ENCODE assay signal across 16 cellular contexts in genomic region chr12:47281667-47282171, GRCh38.
A peak's percentile ranks its signal among the peaks of the same experiment; 100 is the strongest.
DNase-seq lines count a peak whose midpoint lies in the region; ATAC-seq lines count a peak whose summit lies in the region.
"Had no signal": no experiment of that assay in that cellular context is flagged by ENCODE, and none has a peak within 500 bp of the region (broad histone marks: within the 10 kb centered on the region; RNA-seq: fewer than 3 reads in every experiment).

No MANE protein-coding gene starts in this region.

- peak; percentile 71 for ATAC-seq in Right ventricle myocardium inferior
- no peak for ATAC-seq in activated naive CD8-positive, alpha-beta T cell treated with anti-CD3 and anti-CD28 coated beads, Interleukin-2, amount 10 ng/mL, durations not matched to agents 7 days and 5 days (ENCODE audit: low read depth)
- ATAC-seq in HG02852 (IDR thresholded peaks at IDR 0.05; ENCODE audit: unreplicated experiment): no peak

- H4K8ac ChIP-seq in mesendoderm (ENCODE audit: low read depth, low read length): no peak overlapping the region

- H3K9me3 Mint-ChIP-seq in activated naive CD8-positive, alpha-beta T cell treated with anti-CD3 and anti-CD28 coated beads, Interleukin-2, amount 10 ng/mL, durations not matched to agents 7 days and 5 days: peaks cover 5% of the 10 kb centered on the region

- H3K4me1 ChIP-seq in mesendoderm (ENCODE audit: control insufficient read depth, low read depth, low read length): peaks cover 12% of the 10 kb centered on the region

- H2BK15ac ChIP-seq in mesendoderm (replicated peaks; ENCODE audit: low read depth): no peak overlapping the region

- no peak overlapping the region for H2BK5ac ChIP-seq in mesendoderm (ENCODE audit: low read length)

- H3K18ac ChIP-seq in mesendoderm (ENCODE audit: low read length): peak overlapping the region; percentile 77

- no peak overlapping the region for H3K27ac ChIP-seq in mesendoderm (ENCODE audit: low read depth, low read length)
- H3K27ac ChIP-seq: adrenal gland, Peyer's patch, upper lobe of left lung, WERI-Rb-1 had no signal

- H3K4me1 Mint-ChIP-seq in activated naive CD8-positive, alpha-beta T cell treated with anti-CD3 and anti-CD28 coated beads, Interleukin-2, amount 10 ng/mL, durations not matched to agents 7 days and 5 days: peaks cover 24% of the 10 kb centered on the region

- no peak overlapping the region for H3K4me3 ChIP-seq in mesendoderm (ENCODE audit: low read length)
- H3K4me3 ChIP-seq: adrenal gland, Peyer's patch, upper lobe of left lung had no signal

- H3K27me3 Mint-ChIP-seq in activated naive CD8-positive, alpha-beta T cell treated with anti-CD3 and anti-CD28 coated beads, Interleukin-2, amount 10 ng/mL, durations not matched to agents 7 days and 5 days: no peaks in the 10 kb centered on the region
- H3K27me3 Mint-ChIP-seq: B cell, progenitor cell of endocrine pancreas had no signal

- H3K4ac ChIP-seq in mesendoderm (ENCODE audit: low read depth, low read length): peak overlapping the region; percentile 59

- H3K4me2 ChIP-seq in mesendoderm (ENCODE audit: low read length): no peak overlapping the region

- H2BK120ac ChIP-seq in mesendoderm (ENCODE audit: low read depth, low read length): no peak overlapping the region

- peak overlapping the region; percentile 48 for H2AK5ac ChIP-seq in mesendoderm (ENCODE audit: low read length)

- POLR2A ChIA-PET in activated naive CD8-positive, alpha-beta T cell treated with anti-CD3 and anti-CD28 coated beads, Interleukin-2, amount 10 ng/mL, durations not matched to agents 7 days and 5 days (lab: Charles Lee): interaction anchor here (0.6 kb wide), 1 partner anchor 21 kb away, joined by 4 read pairs; no protein-coding TSS in a partner anchor

- no peaks in the 10 kb centered on the region for H3K79me1 ChIP-seq in mesendoderm (ENCODE audit: low read length)

- no CpG with 5 or more reads among the region's 4 CpGs for WGBS in mesendoderm (ENCODE audit: extremely low coverage, insufficient coverage, low lambda C conversion rate)

- no peaks in the 10 kb centered on the region for H3K36me3 ChIP-seq in mesendoderm (ENCODE audit: control insufficient read depth, insufficient read depth, low read length)
- H3K36me3 ChIP-seq: adrenal gland, Peyer's patch, upper lobe of left lung, WERI-Rb-1 had no signal

- intact Hi-C loops in Right ventricle myocardium inferior (cut with DNase I): no loop called here
- intact Hi-C loops in cardiac septum (cut with DNase I): no loop called here

- H3K4me3 Mint-ChIP-seq in activated naive CD8-positive, alpha-beta T cell treated with anti-CD3 and anti-CD28 coated beads, Interleukin-2, amount 10 ng/mL, durations not matched to agents 7 days and 5 days: no peak overlapping the region
- H3K4me3 Mint-ChIP-seq: B cell had no signal

- no peak for DNase-seq in Right ventricle myocardium inferior (ENCODE audit: missing footprints)
- no peak for DNase-seq in cardiac septum (ENCODE audit: low spot score)
- DNase-seq in activated naive CD8-positive, alpha-beta T cell treated with anti-CD3 and anti-CD28 coated beads, Interleukin-2, amount 10 ng/mL, durations not matched to agents 7 days and 5 days: no peak
- no peak for DNase-seq in mesendoderm
- DNase-seq in T-helper 9 cell: no peak
- DNase-seq in COR-L47 (lab: John Stamatoyannopoulos, UW): no peak
- DNase-seq in cerebellar cortex (ENCODE audit: low spot score): no peak
- DNase-seq: adrenal gland, hypothalamus, MM.1S, Peyer's patch, upper lobe of left lung, WERI-Rb-1 had no signal

- H3K23ac ChIP-seq in mesendoderm (ENCODE audit: low read length): no peak overlapping the region

- H3K56ac ChIP-seq in mesendoderm (ENCODE audit: low read length): no peak overlapping the region

- H3K27ac Mint-ChIP-seq in activated naive CD8-positive, alpha-beta T cell treated with anti-CD3 and anti-CD28 coated beads, Interleukin-2, amount 10 ng/mL, durations not matched to agents 7 days and 5 days: peak overlapping the region; percentile 51
- H3K27ac Mint-ChIP-seq: B cell, progenitor cell of endocrine pancreas had no signal

- H3K79me2 ChIP-seq in mesendoderm (ENCODE audit: control insufficient read depth, insufficient read depth, low read length): no peaks in the 10 kb centered on the region

- peaks cover 10% of the 10 kb centered on the region for H3K36me3 Mint-ChIP-seq in activated naive CD8-positive, alpha-beta T cell treated with anti-CD3 and anti-CD28 coated beads, Interleukin-2, amount 10 ng/mL, durations not matched to agents 7 days and 5 days

- no peaks in the 10 kb centered on the region for H3K27me3 ChIP-seq in mesendoderm (ENCODE audit: insufficient read depth, low read length, poor library complexity)
- H3K27me3 ChIP-seq: adrenal gland, Peyer's patch, upper lobe of left lung had no signal

- H3K9ac ChIP-seq in mesendoderm (ENCODE audit: low read length): no peak overlapping the region

- H4K5ac ChIP-seq in mesendoderm (ENCODE audit: low read length): no peak overlapping the region
